ENCODE assay signal across 12 cellular contexts in the genomic region with DNA sequence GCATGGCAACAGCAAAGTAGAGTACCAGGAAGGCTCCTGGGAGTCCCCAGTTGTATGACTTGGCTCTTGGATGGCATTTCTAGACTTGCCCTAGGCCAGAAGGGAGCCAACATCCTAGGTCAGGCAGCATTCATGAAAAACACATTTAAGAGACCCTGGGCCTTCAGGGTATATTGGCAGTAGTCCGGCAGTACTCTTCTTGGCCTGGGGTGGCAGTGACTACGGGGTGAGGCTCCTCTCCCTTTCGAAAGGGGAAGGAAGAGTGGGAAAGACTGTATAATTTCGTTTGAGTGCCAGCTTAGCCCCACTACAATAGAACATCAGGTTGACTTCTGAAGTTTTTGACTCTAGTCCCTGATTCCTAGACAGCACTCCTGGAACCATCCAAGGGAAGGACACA.
A peak's percentile ranks its signal among the peaks of the same experiment; 100 is the strongest.
DNase-seq lines count a peak whose midpoint lies in the region; ATAC-seq and TF ChIP-seq lines count a peak whose summit lies in the region.
"Had no signal": no experiment of that assay in that cellular context is flagged by ENCODE, and none has a peak within 500 bp of the region (broad histone marks: within the 10 kb centered on the region; RNA-seq: fewer than 3 reads in every experiment).

No MANE protein-coding gene starts in this region.

- H2BK12ac ChIP-seq in H9 (ENCODE audit: insufficient read length, low read depth, low read length) = no peak overlapping the region

- no peak overlapping the region for H3K9ac ChIP-seq in H9 (ENCODE audit: extremely low read depth, insufficient read length, low read length)
- H3K9ac ChIP-seq in mesendoderm (ENCODE audit: low read length) = no peak overlapping the region
- H3K9ac ChIP-seq: BLaER1 treated with 17β-estradiol and CSF1 and Interleukin-3, amounts not matched to agents 10 nM and 100 nM had no signal

- no peak overlapping the region for H2BK5ac ChIP-seq in H9 (ENCODE audit: insufficient read length, low read length)
- H2BK5ac ChIP-seq in mesendoderm (ENCODE audit: low read length) = no peak overlapping the region

- WGBS in H9 (ENCODE audit: extremely low coverage, insufficient read length, low lambda C conversion rate) = no CpG with 5 or more reads among the region's 4 CpGs
- WGBS in mesendoderm (ENCODE audit: extremely low coverage, insufficient coverage, low lambda C conversion rate) = no CpG with 5 or more reads among the region's 4 CpGs

- no peak overlapping the region for H3K23ac ChIP-seq in H9 (ENCODE audit: insufficient read length, low read depth, low read length)
- no peak overlapping the region for H3K23ac ChIP-seq in mesendoderm (ENCODE audit: low read length)

- no peaks in the 10 kb centered on the region for H4K20me1 ChIP-seq in H9 (ENCODE audit: control insufficient read depth, insufficient read depth, insufficient read length)
- H4K20me1 ChIP-seq: BLaER1 treated with 17β-estradiol and CSF1 and Interleukin-3, amounts not matched to agents 10 nM and 100 nM had no signal

- H3K4ac ChIP-seq in H9 (ENCODE audit: low read depth, low read length) (no peak overlapping the region), mesendoderm (ENCODE audit: low read depth, low read length) (no peak overlapping the region)

- H3K27ac ChIP-seq in H9 (ENCODE audit: insufficient read length, low read depth, low read length) (no peak overlapping the region), mesendoderm (ENCODE audit: low read depth, low read length) (no peak overlapping the region)
- H3K27ac ChIP-seq: BLaER1 treated with 17β-estradiol and CSF1 and Interleukin-3, amounts not matched to agents 10 nM and 100 nM had no signal

- no peak overlapping the region for H3K4me2 ChIP-seq in H9 (ENCODE audit: insufficient read depth, insufficient read length, low read length)
- no peak overlapping the region for H3K4me2 ChIP-seq in mesendoderm (ENCODE audit: low read length)

- H3K27me3 ChIP-seq in H9 (ENCODE audit: insufficient read depth, low read length) (no peaks in the 10 kb centered on the region), mesendoderm (ENCODE audit: insufficient read depth, low read length, poor library complexity) (no peaks in the 10 kb centered on the region)
- H3K27me3 ChIP-seq: BLaER1 treated with 17β-estradiol and CSF1 and Interleukin-3, amounts not matched to agents 10 nM and 100 nM had no signal

- no peak overlapping the region for H4K91ac ChIP-seq in H9 (ENCODE audit: insufficient read length, low read depth, low read length)

- no peak overlapping the region for H3K27ac Mint-ChIP-seq in H9
- no peak overlapping the region for H3K27ac Mint-ChIP-seq in WTC11
- H3K27ac Mint-ChIP-seq: CD4-positive, CD25-positive, alpha-beta regulatory T cell had no signal

- CTCF ChIA-PET in WTC11 (lab: Charles Lee) = interaction anchor here (0.5 kb wide), 1 partner anchor 150 kb away, joined by 3 read pairs; no protein-coding TSS in a partner anchor

- no peaks in the 10 kb centered on the region for H3K4me1 Mint-ChIP-seq in H9
- H3K4me1 Mint-ChIP-seq in WTC11 = no peaks in the 10 kb centered on the region
- H3K4me1 Mint-ChIP-seq: CD4-positive, CD25-positive, alpha-beta regulatory T cell had no signal

- no peak overlapping the region for H4K5ac ChIP-seq in H9 (ENCODE audit: insufficient read length, low read depth, low read length)
- H4K5ac ChIP-seq in mesendoderm (ENCODE audit: low read length) = no peak overlapping the region

- no peak overlapping the region for H3K18ac ChIP-seq in H9 (ENCODE audit: insufficient read length, low read depth, low read length)
- H3K18ac ChIP-seq in mesendoderm (ENCODE audit: low read length) = no peak overlapping the region

- H4K8ac ChIP-seq in H9 (replicated peaks; ENCODE audit: insufficient read length, low read depth, low read length) = no peak overlapping the region
- H4K8ac ChIP-seq in mesendoderm (ENCODE audit: low read depth, low read length) = no peak overlapping the region

- no peak overlapping the region for H2AK5ac ChIP-seq in H9 (ENCODE audit: insufficient read length, low read length)
- no peak overlapping the region for H2AK5ac ChIP-seq in mesendoderm (ENCODE audit: low read length)

- ATAC-seq in WTC11 (peak; percentile 98), GM21576 (IDR thresholded peaks at IDR 0.05; ENCODE audit: unreplicated experiment) (no peak)

- H3K56ac ChIP-seq in H9 (ENCODE audit: insufficient read length, low read depth, low read length) = no peak overlapping the region
- no peak overlapping the region for H3K56ac ChIP-seq in mesendoderm (ENCODE audit: low read length)

- POLR2A ChIA-PET in WTC11 (lab: Charles Lee) = no interaction called here

- no peak overlapping the region for H3T11ph ChIP-seq in H9 (ENCODE audit: low read length)

- no peaks in the 10 kb centered on the region for H3K23me2 ChIP-seq in H9 (ENCODE audit: insufficient read length, low read depth, low read length, poor library complexity, severe bottlenecking)

- H3K9me3 Mint-ChIP-seq in H9 (peaks cover 5 to 11% of the 10 kb centered on the region in 2 experiments; a peak in 4 of 5 replicates), WTC11 (peaks cover 19% of the 10 kb centered on the region)

- H2BK20ac ChIP-seq in H9 (ENCODE audit: low read depth, low read length, poor library complexity, severe bottlenecking) = no peak overlapping the region

- no peak for DNase-seq in H9
- no peak for DNase-seq in WTC11 (ENCODE audit: low spot score)
- DNase-seq in mesendoderm = peak; percentile 2
- DNase-seq in NCI-H146 (lab: John Stamatoyannopoulos, UW) = no peak
- no peak for DNase-seq in midbrain (lab: John Stamatoyannopoulos, UW)
- DNase-seq: ACHN; Calu3; CD4-positive, CD25-positive, alpha-beta regulatory T cell; DMS 273 treated with DMSO at 0.1 percent for 48 hours had no signal

- H3K4me3 ChIP-seq in mesendoderm (ENCODE audit: low read length) = no peak overlapping the region
- H3K4me3 ChIP-seq: BLaER1 treated with 17β-estradiol and CSF1 and Interleukin-3, amounts not matched to agents 10 nM and 100 nM had no signal

- no peaks in the 10 kb centered on the region for H3K79me2 ChIP-seq in H9 (ENCODE audit: insufficient read depth, low read length)
- no peaks in the 10 kb centered on the region for H3K79me2 ChIP-seq in mesendoderm (ENCODE audit: control insufficient read depth, insufficient read depth, low read length)

- H3K4me1 ChIP-seq in H9 (ENCODE audit: insufficient read depth, low read length) (no peaks in the 10 kb centered on the region), mesendoderm (ENCODE audit: control insufficient read depth, low read depth, low read length) (no peaks in the 10 kb centered on the region)

- no peak overlapping the region for H3K14ac ChIP-seq in H9 (ENCODE audit: insufficient read depth, low read length)

- no peaks in the 10 kb centered on the region for H3K9me3 ChIP-seq in H9 (ENCODE audit: control insufficient read depth, low read depth, low read length)

- H3K79me1 ChIP-seq in H9 (ENCODE audit: insufficient read depth, low read depth, low read length, poor library complexity, severe bottlenecking) (no peaks in the 10 kb centered on the region), mesendoderm (ENCODE audit: low read length) (no peaks in the 10 kb centered on the region)

- TF ChIP-seq CTCF in GM12872 (IDR thresholded peaks at IDR 0.05; ENCODE audit: insufficient read depth, low read depth, low read length) = 0 out of 3 replicates have a peak, but pooled peaks have one; percentile 2
- TF ChIP-seq CTCF in H9 (conservative IDR thresholded peaks at IDR 0.05) = peak; percentile 27; the same call in 1 of the 3 replicates
- no peak for TF ChIP-seq CTCF in WTC11 (IDR thresholded peaks at IDR 0.05)

- H3K36me3 Mint-ChIP-seq in H9 (ENCODE audit: insufficient read depth in 1 of 3, low read depth in 3 of 3) (peaks cover 0 to 12% (median 5%) of the 10 kb centered on the region in 3 experiments; a peak in 2 of 7 replicates), WTC11 (no peaks in the 10 kb centered on the region)
- H3K36me3 Mint-ChIP-seq: CD4-positive, CD25-positive, alpha-beta regulatory T cell had no signal

- no peaks in the 10 kb centered on the region for H3K36me3 ChIP-seq in mesendoderm (ENCODE audit: control insufficient read depth, insufficient read depth, low read length)
- H3K36me3 ChIP-seq: BLaER1 treated with 17β-estradiol and CSF1 and Interleukin-3, amounts not matched to agents 10 nM and 100 nM had no signal

- H3K27me3 Mint-ChIP-seq in H9 (ENCODE audit: low read depth) (no peaks in the 10 kb centered on the region), WTC11 (ENCODE audit: low read depth) (no peaks in the 10 kb centered on the region)
- H3K27me3 Mint-ChIP-seq: CD4-positive, CD25-positive, alpha-beta regulatory T cell had no signal

- H3K4me3 Mint-ChIP-seq in H9 (no peak overlapping the region), WTC11 (no peak overlapping the region)
- H3K4me3 Mint-ChIP-seq: CD4-positive, CD25-positive, alpha-beta regulatory T cell had no signal

- no peak overlapping the region for H2BK120ac ChIP-seq in H9 (ENCODE audit: low read depth, low read length, poor library complexity, severe bottlenecking)
- H2BK120ac ChIP-seq in mesendoderm (ENCODE audit: low read depth, low read length) = no peak overlapping the region

- no peak overlapping the region for H2AFZ ChIP-seq in H9 (ENCODE audit: low read length)

- H2BK15ac ChIP-seq in H9 (ENCODE audit: low read depth, low read length) = no peak overlapping the region
- H2BK15ac ChIP-seq in mesendoderm (replicated peaks; ENCODE audit: low read depth) = no peak overlapping the region

TF ChIP-seq in WTC11, 78 proteins besides CTCF, POLR2A, EP300 and RAD21:
- TF ChIP-seq, protein P1, sequence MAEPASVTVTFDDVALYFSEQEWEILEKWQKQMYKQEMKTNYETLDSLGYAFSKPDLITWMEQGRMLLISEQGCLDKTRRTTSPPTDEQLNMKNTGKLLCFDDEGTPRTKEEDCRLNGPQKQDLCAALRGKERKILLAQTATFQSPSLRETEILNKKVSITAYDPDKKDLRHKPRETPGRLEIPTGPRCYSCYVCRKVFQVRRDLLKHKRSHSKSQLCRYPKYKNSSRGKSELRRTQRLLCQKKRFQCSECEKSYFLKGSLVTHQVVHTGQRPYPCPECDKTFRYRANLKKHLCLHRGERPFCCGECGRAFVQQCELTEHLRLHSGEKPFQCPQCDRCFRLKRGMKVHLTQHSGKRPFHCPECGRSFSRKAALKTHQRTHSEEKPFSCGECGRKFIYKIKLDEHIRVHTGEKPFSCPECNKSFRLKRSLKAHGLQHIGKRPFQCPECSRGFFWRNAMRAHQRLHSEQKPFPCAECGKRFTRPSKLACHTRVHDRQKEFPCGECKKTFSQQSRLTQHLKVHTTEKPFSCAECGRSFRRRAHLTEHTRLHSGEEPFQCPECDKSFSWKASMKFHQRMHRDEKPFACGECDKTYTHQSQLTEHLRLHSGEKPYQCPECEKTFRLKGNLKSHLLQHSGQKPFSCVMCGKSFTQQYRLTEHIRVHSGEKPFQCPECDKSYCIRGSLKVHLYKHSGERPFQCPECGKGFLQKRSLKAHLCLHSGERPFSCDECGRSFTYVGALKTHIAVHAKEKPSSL (CRISPR knock-in tag; conservative IDR thresholded peaks at IDR 0.05) = no peak
- TF ChIP-seq ZBTB21 (CRISPR knock-in tag; IDR thresholded peaks at IDR 0.05; ENCODE audit: borderline replicate concordance) (no peak), RELA (CRISPR knock-in tag; IDR thresholded peaks at IDR 0.05; ENCODE audit: borderline replicate concordance) (no peak), FOXJ3 (CRISPR knock-in tag; IDR thresholded peaks at IDR 0.05; ENCODE audit: borderline replicate concordance) (no peak)
